Comparison of ENCODE assay signal across 9 cellular contexts in the genomic region with DNA sequence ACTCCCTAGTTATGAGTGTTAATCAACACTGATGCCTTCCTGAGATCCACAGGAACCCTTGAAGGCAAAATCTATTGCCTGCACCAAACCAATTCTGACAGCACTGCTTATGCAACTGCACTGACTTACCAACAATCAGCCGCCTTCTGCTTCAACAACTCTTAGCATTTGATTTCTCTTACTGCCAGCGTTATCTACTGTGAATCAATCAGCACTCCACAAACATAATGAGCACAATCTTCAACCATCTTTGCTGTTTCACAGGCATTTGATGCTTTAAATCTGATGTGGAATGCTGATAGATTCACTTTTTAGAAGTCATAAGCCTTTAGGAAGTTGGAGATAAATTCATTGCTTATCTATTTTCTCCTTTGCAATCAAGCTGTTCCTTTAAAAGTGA. TPM values are rescaled to one million over a fixed set of nuclear protein-coding genes. Genes with fewer than 3 reads are reported as not detected.
A peak's percentile ranks its signal among the peaks of the same experiment; 100 is the strongest.
DNase-seq lines count a peak whose midpoint lies in the region; ATAC-seq and TF ChIP-seq lines count a peak whose summit lies in the region.
"Not testable (repeated sequence)": the region's sequence is repeated elsewhere in the genome, so short reads cannot be mapped to it uniquely, and the experiment has no call there.
"Had no signal": no experiment of that assay in that cellular context is flagged by ENCODE, and none has a peak within 500 bp of the region (broad histone marks: within the 10 kb centered on the region; RNA-seq: fewer than 3 reads in every experiment).

No MANE protein-coding gene starts in this region.

- peak overlapping the region in 1 of 2 donors; percentile 18 for H3K4me3 Mint-ChIP-seq in CD14-positive monocyte
- H3K4me3 Mint-ChIP-seq in activated CD4-positive, alpha-beta T cell treated with anti-CD3 and anti-CD28 coated beads for 36 hours, result peak overlapping the region; percentile 11
- H3K4me3 Mint-ChIP-seq in activated T-cell treated with anti-CD3 and anti-CD28 coated beads, Interleukin-2, amount 50 U/mL, for 72 hours, result peak overlapping the region; percentile 60 to 88
- H3K4me3 Mint-ChIP-seq in activated naive CD8-positive, alpha-beta T cell treated with anti-CD3 and anti-CD28 coated beads, Interleukin-2, amount 10 ng/mL, durations not matched to agents 7 days and 5 days; dendritic cell treated with granulocyte-macrophage colony-stimulating factor and Interleukin-4, amounts not matched to agents 40 ng/mL and 50 ng/mL, for 4 days: not testable (repeated sequence)
- H3K4me3 Mint-ChIP-seq in natural killer cell treated with Interleukin-12 subunit alpha and Interleukin-12 subunit beta and Interleukin-15 and Interleukin-18, amount 100 ng/mL, for 72 hours, result peak overlapping the region; percentile 85
- H3K4me3 Mint-ChIP-seq in stimulated activated naive CD8-positive, alpha-beta T cell treated with anti-CD3 and anti-CD28 coated beads, Interleukin-15, amount 100 ng/mL, for 72 hours, result peak overlapping the region; percentile 66 to 68

- DNase-seq in CD14-positive monocyte (ENCODE audit: low spot score); activated CD4-positive, alpha-beta T cell treated with anti-CD3 and anti-CD28 coated beads for 36 hours; activated T-cell treated with anti-CD3 and anti-CD28 coated beads, Interleukin-2, amount 50 U/mL, for 72 hours; activated naive CD8-positive, alpha-beta T cell treated with anti-CD3 and anti-CD28 coated beads, Interleukin-2, amount 10 ng/mL, durations not matched to agents 7 days and 5 days; natural killer cell treated with Interleukin-12 subunit alpha and Interleukin-12 subunit beta and Interleukin-15 and Interleukin-18, amount 100 ng/mL, for 72 hours (ENCODE audit: low spot score); stimulated activated naive CD8-positive, alpha-beta T cell treated with anti-CD3 and anti-CD28 coated beads, Interleukin-15, amount 100 ng/mL, for 72 hours: not testable (repeated sequence)
- peak; percentile 38 for DNase-seq in NB4 (ENCODE audit: low read depth)

- not testable (repeated sequence) for ATAC-seq in activated CD4-positive, alpha-beta T cell treated with anti-CD3 and anti-CD28 coated beads for 36 hours; activated T-cell treated with anti-CD3 and anti-CD28 coated beads, Interleukin-2, amount 50 U/mL, for 72 hours (replicated peaks in 1 of 2); activated naive CD8-positive, alpha-beta T cell treated with anti-CD3 and anti-CD28 coated beads, Interleukin-2, amount 10 ng/mL, durations not matched to agents 7 days and 5 days (ENCODE audit: low read depth); natural killer cell treated with Interleukin-12 subunit alpha and Interleukin-12 subunit beta and Interleukin-15 and Interleukin-18, amount 100 ng/mL, for 72 hours; stimulated activated naive CD8-positive, alpha-beta T cell treated with anti-CD3 and anti-CD28 coated beads, Interleukin-15, amount 100 ng/mL, for 72 hours

- not testable (repeated sequence) for TF ChIP-seq POLR2A in NB4 (IDR thresholded peaks at IDR 0.05; ENCODE audit: extremely low read depth, insufficient read length)

- H3K27me3 Mint-ChIP-seq in CD14-positive monocyte (ENCODE audit: low read depth in 3 of 3); activated CD4-positive, alpha-beta T cell treated with anti-CD3 and anti-CD28 coated beads for 36 hours; activated T-cell treated with anti-CD3 and anti-CD28 coated beads, Interleukin-2, amount 50 U/mL, for 72 hours (ENCODE audit: low read depth); activated naive CD8-positive, alpha-beta T cell treated with anti-CD3 and anti-CD28 coated beads, Interleukin-2, amount 10 ng/mL, durations not matched to agents 7 days and 5 days; dendritic cell treated with granulocyte-macrophage colony-stimulating factor and Interleukin-4, amounts not matched to agents 40 ng/mL and 50 ng/mL, for 4 days; natural killer cell treated with Interleukin-12 subunit alpha and Interleukin-12 subunit beta and Interleukin-15 and Interleukin-18, amount 100 ng/mL, for 72 hours; stimulated activated naive CD8-positive, alpha-beta T cell treated with anti-CD3 and anti-CD28 coated beads, Interleukin-15, amount 100 ng/mL, for 72 hours: not testable (repeated sequence)

- H3K36me3 Mint-ChIP-seq in CD14-positive monocyte, result peaks cover 26 to 33% of the 10 kb centered on the region in 2 donors
- peaks cover 63% of the 10 kb centered on the region for H3K36me3 Mint-ChIP-seq in activated CD4-positive, alpha-beta T cell treated with anti-CD3 and anti-CD28 coated beads for 36 hours (ENCODE audit: low read depth)
- peaks cover 33 to 38% of the 10 kb centered on the region in 2 donors for H3K36me3 Mint-ChIP-seq in activated T-cell treated with anti-CD3 and anti-CD28 coated beads, Interleukin-2, amount 50 U/mL, for 72 hours (ENCODE audit: insufficient read depth in 2 of 2)
- H3K36me3 Mint-ChIP-seq in activated naive CD8-positive, alpha-beta T cell treated with anti-CD3 and anti-CD28 coated beads, Interleukin-2, amount 10 ng/mL, durations not matched to agents 7 days and 5 days, result peaks cover 70% of the 10 kb centered on the region
- peaks cover 50% of the 10 kb centered on the region for H3K36me3 Mint-ChIP-seq in dendritic cell treated with granulocyte-macrophage colony-stimulating factor and Interleukin-4, amounts not matched to agents 40 ng/mL and 50 ng/mL, for 4 days (ENCODE audit: low read depth)
- peaks cover 48% of the 10 kb centered on the region for H3K36me3 Mint-ChIP-seq in natural killer cell treated with Interleukin-12 subunit alpha and Interleukin-12 subunit beta and Interleukin-15 and Interleukin-18, amount 100 ng/mL, for 72 hours

- POLR2A ChIA-PET in activated CD4-positive, alpha-beta T cell treated with anti-CD3 and anti-CD28 coated beads for 36 hours (lab: Charles Lee); activated naive CD8-positive, alpha-beta T cell treated with anti-CD3 and anti-CD28 coated beads, Interleukin-2, amount 10 ng/mL, durations not matched to agents 7 days and 5 days (lab: Charles Lee): not testable (repeated sequence)

- TF ChIP-seq CTCF in CD14-positive monocyte (IDR thresholded peaks at IDR 0.05); NB4 (IDR thresholded peaks at IDR 0.05; ENCODE audit: low read depth, low read length): not testable (repeated sequence)

- peaks cover 24% of the 10 kb centered on the region for H3K4me1 Mint-ChIP-seq in CD14-positive monocyte
- H3K4me1 Mint-ChIP-seq in activated CD4-positive, alpha-beta T cell treated with anti-CD3 and anti-CD28 coated beads for 36 hours, result peaks cover 72% of the 10 kb centered on the region
- H3K4me1 Mint-ChIP-seq in activated T-cell treated with anti-CD3 and anti-CD28 coated beads, Interleukin-2, amount 50 U/mL, for 72 hours (ENCODE audit: low read depth), result peaks cover 77% of the 10 kb centered on the region
- peaks cover 61% of the 10 kb centered on the region for H3K4me1 Mint-ChIP-seq in activated naive CD8-positive, alpha-beta T cell treated with anti-CD3 and anti-CD28 coated beads, Interleukin-2, amount 10 ng/mL, durations not matched to agents 7 days and 5 days
- peaks cover 44% of the 10 kb centered on the region for H3K4me1 Mint-ChIP-seq in dendritic cell treated with granulocyte-macrophage colony-stimulating factor and Interleukin-4, amounts not matched to agents 40 ng/mL and 50 ng/mL, for 4 days (ENCODE audit: low read depth)
- H3K4me1 Mint-ChIP-seq in natural killer cell treated with Interleukin-12 subunit alpha and Interleukin-12 subunit beta and Interleukin-15 and Interleukin-18, amount 100 ng/mL, for 72 hours (ENCODE audit: low read depth in 2 of 2), result peaks cover 69 to 74% of the 10 kb centered on the region in 2 donors
- peaks cover 88% of the 10 kb centered on the region for H3K4me1 Mint-ChIP-seq in stimulated activated naive CD8-positive, alpha-beta T cell treated with anti-CD3 and anti-CD28 coated beads, Interleukin-15, amount 100 ng/mL, for 72 hours

- CTCF ChIA-PET in activated CD4-positive, alpha-beta T cell treated with anti-CD3 and anti-CD28 coated beads for 36 hours (lab: Charles Lee), result interaction anchor here (0.9 to 1.8 kb wide), 2 partner anchors 105 to 566 kb away, joined by 3 to 5 read pairs; no protein-coding TSS in a partner anchor

- H3K27ac Mint-ChIP-seq in CD14-positive monocyte, result peak overlapping the region in 5 of 7 donors; percentile 29 to 85 (median 65)
- peak overlapping the region; percentile 93 for H3K27ac Mint-ChIP-seq in activated CD4-positive, alpha-beta T cell treated with anti-CD3 and anti-CD28 coated beads for 36 hours
- peak overlapping the region; percentile 88 for H3K27ac Mint-ChIP-seq in activated T-cell treated with anti-CD3 and anti-CD28 coated beads, Interleukin-2, amount 50 U/mL, for 72 hours
- H3K27ac Mint-ChIP-seq in activated naive CD8-positive, alpha-beta T cell treated with anti-CD3 and anti-CD28 coated beads, Interleukin-2, amount 10 ng/mL, durations not matched to agents 7 days and 5 days, result peak overlapping the region; percentile 77
- peak overlapping the region; percentile 6 for H3K27ac Mint-ChIP-seq in dendritic cell treated with granulocyte-macrophage colony-stimulating factor and Interleukin-4, amounts not matched to agents 40 ng/mL and 50 ng/mL, for 4 days
- H3K27ac Mint-ChIP-seq in natural killer cell treated with Interleukin-12 subunit alpha and Interleukin-12 subunit beta and Interleukin-15 and Interleukin-18, amount 100 ng/mL, for 72 hours, result peak overlapping the region; percentile 89 to 96
- peak overlapping the region in 1 of 2 donors; percentile 82 for H3K27ac Mint-ChIP-seq in stimulated activated naive CD8-positive, alpha-beta T cell treated with anti-CD3 and anti-CD28 coated beads, Interleukin-15, amount 100 ng/mL, for 72 hours

- intact Hi-C loops in CD14-positive monocyte (cut with micrococcal nuclease), result loop anchor here in 1 of 2 donors (10.0 kb wide), 1 partner anchor 1013 kb away; the partner anchor contains the start of gene ZNF326
- intact Hi-C loops in activated CD4-positive, alpha-beta T cell treated with anti-CD3 and anti-CD28 coated beads for 36 hours (cut with DNase I, micrococcal nuclease), result loop anchor here in 1 of 2 experiments (5.0 kb wide), 1 partner anchor 106 kb away; no protein-coding TSS in a partner anchor
- intact Hi-C loops in dendritic cell treated with granulocyte-macrophage colony-stimulating factor and Interleukin-4, amounts not matched to agents 40 ng/mL and 50 ng/mL, for 4 days (cut with micrococcal nuclease), result not testable (repeated sequence)

- H3K4me3 ChIP-seq in NB4 (ENCODE audit: low read depth, low read length), result not testable (repeated sequence)

- H3K9me3 Mint-ChIP-seq in CD14-positive monocyte; activated CD4-positive, alpha-beta T cell treated with anti-CD3 and anti-CD28 coated beads for 36 hours (ENCODE audit: low read depth); activated T-cell treated with anti-CD3 and anti-CD28 coated beads, Interleukin-2, amount 50 U/mL, for 72 hours; activated naive CD8-positive, alpha-beta T cell treated with anti-CD3 and anti-CD28 coated beads, Interleukin-2, amount 10 ng/mL, durations not matched to agents 7 days and 5 days; dendritic cell treated with granulocyte-macrophage colony-stimulating factor and Interleukin-4, amounts not matched to agents 40 ng/mL and 50 ng/mL, for 4 days; natural killer cell treated with Interleukin-12 subunit alpha and Interleukin-12 subunit beta and Interleukin-15 and Interleukin-18, amount 100 ng/mL, for 72 hours; stimulated activated naive CD8-positive, alpha-beta T cell treated with anti-CD3 and anti-CD28 coated beads, Interleukin-15, amount 100 ng/mL, for 72 hours: not testable (repeated sequence)

RNA-seq across cellular contexts. Expression of gene KYAT3, which starts 10.9 kb away (rescaled TPM):
- 10 to 100 TPM; 16.2 to 24.3 TPM for polyA plus RNA-seq in CD14-positive monocyte
- 10 to 100 TPM; 52.7 to 53.7 TPM for total RNA-seq in activated CD4-positive, alpha-beta T cell treated with anti-CD3 and anti-CD28 coated beads for 36 hours
- total RNA-seq in activated T-cell treated with anti-CD3 and anti-CD28 coated beads, Interleukin-2, amount 50 U/mL, for 72 hours, result 10 to 100 TPM; 47.9 to 71.4 TPM
- total RNA-seq in activated naive CD8-positive, alpha-beta T cell treated with anti-CD3 and anti-CD28 coated beads, Interleukin-2, amount 10 ng/mL, durations not matched to agents 7 days and 5 days, result 10 to 100 TPM; 34.8 to 37.9 TPM
- total RNA-seq in natural killer cell treated with Interleukin-12 subunit alpha and Interleukin-12 subunit beta and Interleukin-15 and Interleukin-18, amount 100 ng/mL, for 72 hours, result 10 to 100 TPM; 28.0 to 32.6 TPM

RNA-seq across cellular contexts. Expression of gene RBMXL1, which starts 10.9 kb away (rescaled TPM):
- 1 to 10 TPM; 6.9 TPM for polyA plus RNA-seq in CD14-positive monocyte
- total RNA-seq in activated CD4-positive, alpha-beta T cell treated with anti-CD3 and anti-CD28 coated beads for 36 hours, result 10 to 100 TPM; 25.7 to 26.2 TPM
- total RNA-seq in activated T-cell treated with anti-CD3 and anti-CD28 coated beads, Interleukin-2, amount 50 U/mL, for 72 hours, result 10 to 100 TPM; 18.6 to 32.0 TPM
- total RNA-seq in activated naive CD8-positive, alpha-beta T cell treated with anti-CD3 and anti-CD28 coated beads, Interleukin-2, amount 10 ng/mL, durations not matched to agents 7 days and 5 days, result 10 to 100 TPM; 22.2 to 22.9 TPM
- 10 to 100 TPM; 30.1 to 30.9 TPM for total RNA-seq in natural killer cell treated with Interleukin-12 subunit alpha and Interleukin-12 subunit beta and Interleukin-15 and Interleukin-18, amount 100 ng/mL, for 72 hours

RNA-seq across cellular contexts. Expression of gene GBP3, which starts 41.2 kb away (rescaled TPM):
- polyA plus RNA-seq in CD14-positive monocyte, result 10 to 100 TPM in 1 of 2 donors, 1 to 10 TPM in 1; 6.9 to 12.4 TPM
- 1 to 10 TPM; 4.8 to 5.8 TPM for total RNA-seq in activated CD4-positive, alpha-beta T cell treated with anti-CD3 and anti-CD28 coated beads for 36 hours
- 1 to 10 TPM; 7.1 to 9.0 TPM for total RNA-seq in activated T-cell treated with anti-CD3 and anti-CD28 coated beads, Interleukin-2, amount 50 U/mL, for 72 hours
- total RNA-seq in activated naive CD8-positive, alpha-beta T cell treated with anti-CD3 and anti-CD28 coated beads, Interleukin-2, amount 10 ng/mL, durations not matched to agents 7 days and 5 days, result 10 to 100 TPM; 45.9 to 50.7 TPM
- 10 to 100 TPM; 36.6 to 88.6 TPM for total RNA-seq in natural killer cell treated with Interleukin-12 subunit alpha and Interleukin-12 subunit beta and Interleukin-15 and Interleukin-18, amount 100 ng/mL, for 72 hours
- total RNA-seq: H7 had no signal
